ENCODE assay signal across 10 cellular contexts in the genomic region with DNA sequence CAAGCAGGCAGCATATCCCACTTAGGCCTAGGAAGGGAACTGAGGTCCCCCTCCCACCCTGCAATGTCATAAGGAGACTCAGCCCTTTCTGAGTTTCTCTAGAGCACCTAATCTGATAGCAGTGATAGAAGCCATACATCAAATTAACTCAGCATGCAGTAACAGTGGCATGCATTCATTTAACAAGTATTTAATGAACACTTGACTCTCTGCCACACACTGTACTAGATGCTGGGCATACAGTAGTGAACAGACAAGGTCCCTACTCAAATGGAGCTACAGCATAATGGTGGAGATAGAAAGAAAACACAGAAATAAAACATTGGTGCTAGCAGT. TPM values are rescaled to one million over a fixed set of nuclear protein-coding genes. Genes with fewer than 3 reads are reported as not detected.
DNase-seq lines count a peak whose midpoint lies in the region; ATAC-seq, FAIRE-seq and TF ChIP-seq lines count a peak whose summit lies in the region.
"Had no signal": no experiment of that assay in that cellular context is flagged by ENCODE, and none has a peak within 500 bp of the region (broad histone marks: within the 10 kb centered on the region; RNA-seq: fewer than 3 reads in every experiment).

No MANE protein-coding gene starts in this region.

- H3K36me3 Mint-ChIP-seq in CD8-positive, alpha-beta T cell = peaks cover 47% of the 10 kb centered on the region
- peaks cover 8% of the 10 kb centered on the region for H3K36me3 Mint-ChIP-seq in astrocyte (ENCODE audit: low read depth, unreplicated experiment)

- H3K4me1 Mint-ChIP-seq in CD8-positive, alpha-beta T cell (ENCODE audit: low read depth) = peaks cover 100% of the 10 kb centered on the region
- peaks cover 67% of the 10 kb centered on the region for H3K4me1 Mint-ChIP-seq in astrocyte (ENCODE audit: low read depth, unreplicated experiment)

- H3K9me3 ChIP-seq in CD8-positive, alpha-beta T cell (ENCODE audit: low read length) = no peaks in the 10 kb centered on the region
- no peaks in the 10 kb centered on the region for H3K9me3 ChIP-seq in Loucy (ENCODE audit: insufficient read depth, low read depth, low read length)
- H3K9me3 ChIP-seq in astrocyte (ENCODE audit: insufficient read depth, low read depth, low read length) = no peaks in the 10 kb centered on the region
- no peaks in the 10 kb centered on the region for H3K9me3 ChIP-seq in neutrophil

- H3K36me3 ChIP-seq in CD8-positive, alpha-beta T cell (ENCODE audit: insufficient read depth, low read length) = no peaks in the 10 kb centered on the region
- peaks cover 6% of the 10 kb centered on the region; the same call in 1 of the 2 replicates for H3K36me3 ChIP-seq in Loucy (ENCODE audit: insufficient read depth, low read length)
- H3K36me3 ChIP-seq in astrocyte (ENCODE audit: insufficient read depth, low read length) = no peaks in the 10 kb centered on the region
- peaks cover 25% of the 10 kb centered on the region for H3K36me3 ChIP-seq in neutrophil
- no peaks in the 10 kb centered on the region for H3K36me3 ChIP-seq in H7 (replicated peaks; ENCODE audit: control insufficient read depth, insufficient read depth, low read length)

- peak overlapping the region; percentile 77 for H3K27ac ChIP-seq in CD8-positive, alpha-beta T cell (ENCODE audit: low read depth, low read length)
- H3K27ac ChIP-seq in astrocyte (ENCODE audit: low read depth, low read length) (no peak overlapping the region), neutrophil (peak overlapping the region; percentile 97)

- H3K79me2 ChIP-seq in Loucy (ENCODE audit: insufficient read depth, low read length) (peaks cover 95% of the 10 kb centered on the region), astrocyte (ENCODE audit: insufficient read depth, low read length) (peaks cover 8% of the 10 kb centered on the region)

- no peaks in the 10 kb centered on the region for H3K27me3 ChIP-seq in CD8-positive, alpha-beta T cell (ENCODE audit: insufficient read depth, low read length)
- H3K27me3 ChIP-seq in Loucy (ENCODE audit: insufficient read depth, low read length, poor library complexity, severe bottlenecking) = no peaks in the 10 kb centered on the region
- no peaks in the 10 kb centered on the region for H3K27me3 ChIP-seq in astrocyte (ENCODE audit: insufficient read depth, low read length)
- H3K27me3 ChIP-seq in neutrophil = no peaks in the 10 kb centered on the region
- no peaks in the 10 kb centered on the region; the same call in 1 of the 2 replicates for H3K27me3 ChIP-seq in H7 (ENCODE audit: control insufficient read depth, insufficient read depth, low read length)

- H3K9me3 Mint-ChIP-seq in CD8-positive, alpha-beta T cell = no peaks in the 10 kb centered on the region
- no peaks in the 10 kb centered on the region for H3K9me3 Mint-ChIP-seq in astrocyte (ENCODE audit: unreplicated experiment)

- H3K9me2 ChIP-seq in Loucy (replicated peaks; ENCODE audit: low read depth, low read length) = no peaks in the 10 kb centered on the region

- H3F3A ChIP-seq in Loucy (ENCODE audit: low read depth) = peaks cover 3% of the 10 kb centered on the region; the same call in 1 of the 2 replicates

- H2AFZ ChIP-seq in Loucy (ENCODE audit: low read length) (no peak overlapping the region), astrocyte (ENCODE audit: low read depth, low read length) (no peak overlapping the region)

- H3K4me3 ChIP-seq in CD8-positive, alpha-beta T cell (ENCODE audit: low read depth, low read length) = peak overlapping the region; percentile 1
- H3K4me3 ChIP-seq in Loucy (ENCODE audit: low read length, poor library complexity, severe bottlenecking) (peak overlapping the region; percentile 93), astrocyte (ENCODE audit: insufficient read depth, low read depth, low read length) (no peak overlapping the region), neutrophil (ENCODE audit: low read depth in 1 of 2, low read length in 1 of 2) (peak overlapping the region; percentile 80 to 92), H7 (ENCODE audit: insufficient read depth, low read depth, low read length) (no peak overlapping the region)

- intact Hi-C loops in CD8-positive, alpha-beta T cell (cut with DNase I, micrococcal nuclease) = loop anchor here in 1 of 2 experiments (5.0 kb wide), 1 partner anchor 326 kb away; no protein-coding TSS in a partner anchor

- CTCF ChIA-PET in CD8-positive, alpha-beta T cell (lab: Charles Lee) = interaction anchor here (0.7 to 8.2 kb wide), 15 partner anchors 8 to 73 kb away, joined by 3 to 73 read pairs (median 8); a partner anchor contains a TSS

- no peaks in the 10 kb centered on the region for H3K27me3 Mint-ChIP-seq in CD8-positive, alpha-beta T cell (ENCODE audit: low read depth)
- no peaks in the 10 kb centered on the region for H3K27me3 Mint-ChIP-seq in astrocyte (ENCODE audit: low read depth, unreplicated experiment)

- H4K20me1 ChIP-seq in Loucy (ENCODE audit: insufficient read depth, low read length, poor library complexity, severe bottlenecking) = no peaks in the 10 kb centered on the region
- no peaks in the 10 kb centered on the region for H4K20me1 ChIP-seq in astrocyte (ENCODE audit: insufficient read depth, low read length)

- H3K4me1 ChIP-seq in CD8-positive, alpha-beta T cell (ENCODE audit: insufficient read depth, low read length) = peaks cover 100% of the 10 kb centered on the region
- H3K4me1 ChIP-seq in Loucy (ENCODE audit: insufficient read depth, low read length, poor library complexity, severe bottlenecking) (peaks cover 86% of the 10 kb centered on the region), astrocyte (ENCODE audit: insufficient read depth, low read length) (peaks cover 56% of the 10 kb centered on the region), neutrophil (ENCODE audit: control insufficient read depth in 1 of 2, insufficient read depth in 1 of 2, low read depth in 1 of 2, low read length in 1 of 2) (peaks cover 73 to 88% of the 10 kb centered on the region in 2 experiments)

- H3K4me3 Mint-ChIP-seq in CD8-positive, alpha-beta T cell = peak overlapping the region; percentile 71
- peak overlapping the region; percentile 17 for H3K4me3 Mint-ChIP-seq in astrocyte (ENCODE audit: unreplicated experiment)

- no peak for FAIRE-seq in astrocyte (lab: Jason Lieb, UNC)

- POLR2A ChIA-PET in CD8-positive, alpha-beta T cell (lab: Charles Lee) = interaction anchor here (0.9 to 11.1 kb wide), 9 partner anchors 9 to 69 kb away, joined by 3 to 136 read pairs (median 41); a partner anchor contains a TSS

- no peak for DNase-seq in CD8-positive, alpha-beta T cell
- DNase-seq in astrocyte (ENCODE audit: low read depth) (no peak), NCI-H446 treated with DMSO at 0.1 percent for 48 hours (lab: John Stamatoyannopoulos, UW) (no peak), putamen (ENCODE audit: low spot score) (no peak), H7 (no peak)
- DNase-seq: HCEC 1CT, NCI-H1048 had no signal

- H3K4me2 ChIP-seq in Loucy (ENCODE audit: low read depth, low read length, poor library complexity, severe bottlenecking) = peak overlapping the region; percentile 98
- no peak overlapping the region for H3K4me2 ChIP-seq in astrocyte (ENCODE audit: low read length)

- H3K27ac Mint-ChIP-seq in CD8-positive, alpha-beta T cell = peak overlapping the region; percentile 97
- H3K27ac Mint-ChIP-seq in astrocyte (ENCODE audit: unreplicated experiment) = peak overlapping the region; percentile 91

- H3K9ac ChIP-seq in Loucy (ENCODE audit: low read depth, low read length, poor library complexity, severe bottlenecking) = peak overlapping the region; percentile 100
- no peak overlapping the region for H3K9ac ChIP-seq in astrocyte (ENCODE audit: low read length)

- ATAC-seq in CD8-positive, alpha-beta T cell = no peak
- ATAC-seq in HG02623 (IDR thresholded peaks at IDR 0.05; ENCODE audit: unreplicated experiment) = no peak

- no peak for TF ChIP-seq CTCF in CD8-positive, alpha-beta T cell (IDR thresholded peaks at IDR 0.05)
- TF ChIP-seq CTCF in Loucy (conservative IDR thresholded peaks at IDR 0.05; ENCODE audit: low read length) = no peak
- no peak for TF ChIP-seq CTCF in astrocyte (IDR thresholded peaks at IDR 0.05; ENCODE audit: insufficient read depth, low read depth, low read length)
- TF ChIP-seq CTCF in neutrophil (IDR thresholded peaks at IDR 0.05) = no peak

RNA-seq across cellular contexts. Expression of a gene that starts 58.6 kb away (rescaled TPM):
- 1 to 10 TPM; 4.5 to 5.3 TPM for total RNA-seq in CD8-positive, alpha-beta T cell
- total RNA-seq in astrocyte = 5.8 and 8.3 TPM in 2 replicates
- total RNA-seq in H7 (2014; rRNA removed; shearing (Covaris generic)) = 0.76 and 1.6 TPM in 2 replicates

Comparison
In these comparisons a context has a peak if more than half of its experiments do, and no peak if none do; other contexts are left out.
1. H3K4me3 ChIP-seq: peak in CD8-positive, alpha-beta T cell (single experiment), Loucy (single experiment) and neutrophil (2 of 2); none in astrocyte (single experiment) and H7 (single experiment).